Comparison of ENCODE assay signal across 18 cellular contexts in genomic region chr2:38352336-38352735, GRCh38.
"Had no signal": no experiment of that assay in that cellular context is flagged by ENCODE, and none has a peak within 500 bp of the region (broad histone marks: within the 10 kb centered on the region; RNA-seq: fewer than 3 reads in every experiment).

No MANE protein-coding gene starts in this region.

- FAIRE-seq: bronchial epithelial cell had no signal

- H3K27ac ChIP-seq: esophagus squamous epithelium, ovary had no signal

- H3K9me3 Mint-ChIP-seq: activated T-cell treated with anti-CD3 and anti-CD28 coated beads, Interleukin-2, amount 50 U/mL, for 72 hours; dendritic cell treated with granulocyte-macrophage colony-stimulating factor and Interleukin-4, amounts not matched to agents 40 ng/mL and 50 ng/mL, for 4 days had no signal

- H3K27me3 ChIP-seq: esophagus squamous epithelium, ovary had no signal

- H3K27me3 Mint-ChIP-seq: activated naive CD8-positive, alpha-beta T cell; dendritic cell treated with granulocyte-macrophage colony-stimulating factor and Interleukin-4, amounts not matched to agents 40 ng/mL and 50 ng/mL, for 4 days; stimulated activated naive B cell treated with anti-CD40 and anti-IgM and Interleukin-4, amounts not matched to agents 10 μg/mL and 1 μg/mL and 100 μg/mL, for 72 hours had no signal

- H3K4me3 ChIP-seq: esophagus squamous epithelium, ovary, smooth muscle cell had no signal

- H3K4me3 Mint-ChIP-seq: activated naive CD8-positive, alpha-beta T cell; activated T-cell treated with anti-CD3 and anti-CD28 coated beads, Interleukin-2, amount 50 U/mL, for 72 hours; dendritic cell treated with granulocyte-macrophage colony-stimulating factor and Interleukin-4, amounts not matched to agents 40 ng/mL and 50 ng/mL, for 4 days; stimulated activated naive B cell treated with anti-CD40 and anti-IgM and Interleukin-4, amounts not matched to agents 10 μg/mL and 1 μg/mL and 100 μg/mL, for 72 hours had no signal

- H3K4me2 ChIP-seq: smooth muscle cell had no signal

- DNase-seq: activated CD4-positive, CD25-positive, alpha-beta regulatory T cell treated with anti-CD3 and anti-CD28 coated beads, Interleukin-2, amount 50 U/mL, for 72 hours; activated gamma-delta T cell; activated T-cell treated with anti-CD3 and anti-CD28 coated beads, Interleukin-2, amount 50 U/mL, for 72 hours; effector memory CD4-positive, alpha-beta T cell; esophagus squamous epithelium; glutamatergic neuron; hippocampal formation; islet precursor cell; mammary epithelial cell; ovary; stimulated activated CD4-positive, alpha-beta T cell treated with anti-CD3 and anti-CD28 coated beads, Interleukin-4, amount 100 ng/mL, for 24 hours; stimulated activated naive B cell treated with anti-CD40 and anti-IgM and Interleukin-4, amounts not matched to agents 10 μg/mL and 1 μg/mL and 100 μg/mL, for 72 hours; T-helper 9 cell had no signal

- H3K36me3 ChIP-seq: ovary had no signal

- H3K27ac Mint-ChIP-seq: activated naive CD8-positive, alpha-beta T cell; activated T-cell treated with anti-CD3 and anti-CD28 coated beads, Interleukin-2, amount 50 U/mL, for 72 hours; dendritic cell treated with granulocyte-macrophage colony-stimulating factor and Interleukin-4, amounts not matched to agents 40 ng/mL and 50 ng/mL, for 4 days; stimulated activated naive B cell treated with anti-CD40 and anti-IgM and Interleukin-4, amounts not matched to agents 10 μg/mL and 1 μg/mL and 100 μg/mL, for 72 hours had no signal

- ATAC-seq: activated T-cell treated with anti-CD3 and anti-CD28 coated beads, Interleukin-2, amount 50 U/mL, for 72 hours; sciatic nerve; stimulated activated naive B cell treated with anti-CD40 and anti-IgM and Interleukin-4, amounts not matched to agents 10 μg/mL and 1 μg/mL and 100 μg/mL, for 72 hours had no signal

- H3K9me3 ChIP-seq: esophagus squamous epithelium, ovary had no signal
